Comparison of ENCODE assay signal across 15 cellular contexts in the genomic region with DNA sequence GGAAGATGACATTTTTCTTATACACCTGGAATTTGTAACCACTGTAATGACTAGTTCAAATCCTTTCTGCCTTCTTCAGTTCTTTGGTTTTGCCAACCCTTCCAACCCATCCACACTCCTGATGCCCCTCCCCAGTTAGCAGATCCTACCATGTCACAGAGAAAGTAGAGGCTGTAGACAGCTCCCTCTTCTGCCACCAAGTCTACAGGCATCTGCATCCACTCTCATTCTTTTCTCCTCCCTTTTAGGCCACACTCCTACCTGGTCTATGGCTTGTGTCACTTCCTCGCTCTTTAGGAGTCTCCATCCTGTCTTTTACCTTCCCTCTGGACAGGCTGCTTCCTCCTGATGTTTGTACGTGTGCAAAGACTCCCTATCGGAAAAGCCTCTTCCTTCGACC. TPM values are rescaled to one million over a fixed set of nuclear protein-coding genes. Genes with fewer than 3 reads are reported as not detected.
DNase-seq lines count a peak whose midpoint lies in the region; ATAC-seq and TF ChIP-seq lines count a peak whose summit lies in the region.
"Had no signal": no experiment of that assay in that cellular context is flagged by ENCODE, and none has a peak within 500 bp of the region (broad histone marks: within the 10 kb centered on the region; RNA-seq: fewer than 3 reads in every experiment).

No MANE protein-coding gene starts in this region.

- no peaks in the 10 kb centered on the region for H3K36me3 Mint-ChIP-seq in endodermal cell (ENCODE audit: low read depth)
- H3K36me3 Mint-ChIP-seq in stimulated activated memory B cell treated with anti-CD40 and anti-IgM and Interleukin-4, amounts not matched to agents 10 μg/mL and 1 μg/mL and 100 μg/mL, for 72 hours = no peaks in the 10 kb centered on the region

- 91 to 93% methylated on average over 4 of the region's 4 CpGs for WGBS in endodermal cell (ENCODE audit: insufficient coverage in 1 of 2, insufficient read length in 1 of 2), 2 experiments
- WGBS in suprapubic skin = 97% methylated on average over 4 of the region's 4 CpGs

- peaks cover 64 to 92% (median 85%) of the 10 kb centered on the region in 10 experiments for H3K4me1 ChIP-seq in BLaER1 treated with 17β-estradiol and CSF1 and Interleukin-3, amounts not matched to agents 10 nM and 100 nM
- H3K4me1 ChIP-seq in Loucy (ENCODE audit: insufficient read depth, low read length, poor library complexity, severe bottlenecking) = no peaks in the 10 kb centered on the region
- peaks cover 6% of the 10 kb centered on the region for H3K4me1 ChIP-seq in endodermal cell (ENCODE audit: control insufficient read depth, insufficient read depth, low read length)
- no peaks in the 10 kb centered on the region for H3K4me1 ChIP-seq in suprapubic skin

- DNase-seq in endodermal cell (no peak), LoVo (ENCODE audit: low spot score) (no peak), suprapubic skin (ENCODE audit: low spot score in 2 of 2) (no peak)
- DNase-seq: Caco-2; CD4-positive, alpha-beta T cell; HCEC 1CT; HFFc6; KG1 had no signal

- H3K4me3 Mint-ChIP-seq in endodermal cell = no peak overlapping the region
- no peak overlapping the region for H3K4me3 Mint-ChIP-seq in stimulated activated memory B cell treated with anti-CD40 and anti-IgM and Interleukin-4, amounts not matched to agents 10 μg/mL and 1 μg/mL and 100 μg/mL, for 72 hours
- H3K4me3 Mint-ChIP-seq: B cell; CD4-positive, alpha-beta T cell; HFFc6; IgD-negative memory B cell had no signal

- no peaks in the 10 kb centered on the region for H3K79me2 ChIP-seq in Loucy (ENCODE audit: insufficient read depth, low read length)

- H3F3A ChIP-seq in Loucy (ENCODE audit: low read depth) = no peaks in the 10 kb centered on the region

- no peaks in the 10 kb centered on the region for H3K36me3 ChIP-seq in BLaER1 treated with 17β-estradiol and CSF1 and Interleukin-3, amounts not matched to agents 10 nM and 100 nM
- H3K36me3 ChIP-seq in Loucy (ENCODE audit: insufficient read depth, low read length) = no peaks in the 10 kb centered on the region
- H3K36me3 ChIP-seq in endodermal cell (ENCODE audit: control insufficient read depth, insufficient read depth, low read length) = no peaks in the 10 kb centered on the region
- no peaks in the 10 kb centered on the region for H3K36me3 ChIP-seq in suprapubic skin

- no peak for ATAC-seq in stimulated activated memory B cell treated with anti-CD40 and anti-IgM and Interleukin-4, amounts not matched to agents 10 μg/mL and 1 μg/mL and 100 μg/mL, for 72 hours
- no peak for ATAC-seq in GM21526 (IDR thresholded peaks at IDR 0.05; ENCODE audit: low FRiP score, unreplicated experiment)

- H3K27ac ChIP-seq in BLaER1 treated with 17β-estradiol and CSF1 and Interleukin-3, amounts not matched to agents 10 nM and 100 nM = peak overlapping the region in 1 of 11 experiments; percentile 36; a peak in 1 of 22 replicates
- H3K27ac ChIP-seq in endodermal cell (ENCODE audit: low read depth, low read length) = no peak overlapping the region
- H3K27ac ChIP-seq in suprapubic skin = no peak overlapping the region
- H3K27ac ChIP-seq: C4-2B had no signal

- peak overlapping the region in 7 of 11 experiments; percentile 1 to 89 (median 76); a peak in 11 of 22 replicates for H3K4me2 ChIP-seq in BLaER1 treated with 17β-estradiol and CSF1 and Interleukin-3, amounts not matched to agents 10 nM and 100 nM
- H3K4me2 ChIP-seq in Loucy (ENCODE audit: low read depth, low read length, poor library complexity, severe bottlenecking) = no peak overlapping the region

- no peaks in the 10 kb centered on the region for H3K27me3 ChIP-seq in BLaER1 treated with 17β-estradiol and CSF1 and Interleukin-3, amounts not matched to agents 10 nM and 100 nM
- H3K27me3 ChIP-seq in Loucy (ENCODE audit: insufficient read depth, low read length, poor library complexity, severe bottlenecking) (no peaks in the 10 kb centered on the region), endodermal cell (ENCODE audit: control insufficient read depth, insufficient read depth, low read length, poor library complexity, severe bottlenecking) (no peaks in the 10 kb centered on the region), suprapubic skin (no peaks in the 10 kb centered on the region)

- H3K9ac ChIP-seq in BLaER1 treated with 17β-estradiol and CSF1 and Interleukin-3, amounts not matched to agents 10 nM and 100 nM = no peak overlapping the region
- H3K9ac ChIP-seq in Loucy (ENCODE audit: low read depth, low read length, poor library complexity, severe bottlenecking) (no peak overlapping the region), endodermal cell (ENCODE audit: extremely low read depth, low read length, poor library complexity, severe bottlenecking) (no peak overlapping the region)

- no peaks in the 10 kb centered on the region for H3K9me2 ChIP-seq in Loucy (replicated peaks; ENCODE audit: low read depth, low read length)

- H3K9me3 ChIP-seq in BLaER1 treated with 17β-estradiol and CSF1 and Interleukin-3, amounts not matched to agents 10 nM and 100 nM (replicated peaks in 1 of 11) = no peaks in the 10 kb centered on the region
- H3K9me3 ChIP-seq in Loucy (ENCODE audit: insufficient read depth, low read depth, low read length) (no peaks in the 10 kb centered on the region), endodermal cell (ENCODE audit: control insufficient read depth, low read length) (no peaks in the 10 kb centered on the region), suprapubic skin (no peaks in the 10 kb centered on the region)
- H3K9me3 ChIP-seq: Caco-2 had no signal

- H3K4me3 ChIP-seq in BLaER1 treated with 17β-estradiol and CSF1 and Interleukin-3, amounts not matched to agents 10 nM and 100 nM = no peak overlapping the region
- H3K4me3 ChIP-seq in Loucy (ENCODE audit: low read length, poor library complexity, severe bottlenecking) = no peak overlapping the region
- H3K4me3 ChIP-seq in endodermal cell (ENCODE audit: low read length) = no peak overlapping the region
- no peak overlapping the region for H3K4me3 ChIP-seq in suprapubic skin

- peaks cover 2% of the 10 kb centered on the region for H3K27me3 Mint-ChIP-seq in endodermal cell (ENCODE audit: insufficient read depth)
- no peaks in the 10 kb centered on the region for H3K27me3 Mint-ChIP-seq in stimulated activated memory B cell treated with anti-CD40 and anti-IgM and Interleukin-4, amounts not matched to agents 10 μg/mL and 1 μg/mL and 100 μg/mL, for 72 hours
- H3K27me3 Mint-ChIP-seq: CD4-positive, alpha-beta T cell had no signal

- TF ChIP-seq EP300 in suprapubic skin (IDR thresholded peaks at IDR 0.05) = no peak

- TF ChIP-seq CTCF in Loucy (conservative IDR thresholded peaks at IDR 0.05; ENCODE audit: low read length) = peak; percentile 29; the same call in 1 of the 2 replicates
- peak; percentile 16 for TF ChIP-seq CTCF in endodermal cell (conservative IDR thresholded peaks at IDR 0.05)
- no peak for TF ChIP-seq CTCF in suprapubic skin (IDR thresholded peaks at IDR 0.05)

- H3K27ac Mint-ChIP-seq in endodermal cell = no peak overlapping the region
- H3K27ac Mint-ChIP-seq in stimulated activated memory B cell treated with anti-CD40 and anti-IgM and Interleukin-4, amounts not matched to agents 10 μg/mL and 1 μg/mL and 100 μg/mL, for 72 hours = peak overlapping the region; percentile 26
- H3K27ac Mint-ChIP-seq: B cell; CD4-positive, alpha-beta T cell; HFFc6 had no signal

- H3K9me3 Mint-ChIP-seq in endodermal cell = no peaks in the 10 kb centered on the region
- no peaks in the 10 kb centered on the region for H3K9me3 Mint-ChIP-seq in stimulated activated memory B cell treated with anti-CD40 and anti-IgM and Interleukin-4, amounts not matched to agents 10 μg/mL and 1 μg/mL and 100 μg/mL, for 72 hours
- H3K9me3 Mint-ChIP-seq: CD4-positive, alpha-beta T cell; HFFc6; IgD-negative memory B cell had no signal

- 0 out of 2 replicates have a peak overlapping the region, but pooled peaks have one; percentile 7 for H2AFZ ChIP-seq in Loucy (ENCODE audit: low read length)

- no peaks in the 10 kb centered on the region for H4K20me1 ChIP-seq in BLaER1 treated with 17β-estradiol and CSF1 and Interleukin-3, amounts not matched to agents 10 nM and 100 nM
- no peaks in the 10 kb centered on the region for H4K20me1 ChIP-seq in Loucy (ENCODE audit: insufficient read depth, low read length, poor library complexity, severe bottlenecking)

- TF ChIP-seq POLR2A in suprapubic skin (IDR thresholded peaks at IDR 0.05) = no peak

- peaks cover 27% of the 10 kb centered on the region for H3K4me1 Mint-ChIP-seq in endodermal cell
- peaks cover 22% of the 10 kb centered on the region for H3K4me1 Mint-ChIP-seq in stimulated activated memory B cell treated with anti-CD40 and anti-IgM and Interleukin-4, amounts not matched to agents 10 μg/mL and 1 μg/mL and 100 μg/mL, for 72 hours

RNA-seq across cellular contexts. Expression of gene STK38, which starts 13.5 kb away (rescaled TPM):
- total RNA-seq in endodermal cell (10 to 100 TPM; 35.2 to 38.3 TPM), suprapubic skin (10 to 100 TPM; 23.0 to 33.8 (median 27.0) TPM)
- polyA plus RNA-seq in endodermal cell (2013, experiment 1 of 2) = 29.6 TPM
- 28.6 TPM for polyA plus RNA-seq in endodermal cell (2013, experiment 2 of 2)

RNA-seq across cellular contexts. Expression of gene SRSF3, which starts 33.3 kb away (rescaled TPM):
- total RNA-seq in endodermal cell (100 to 1,000 TPM; 493 to 536 TPM), suprapubic skin (100 to 1,000 TPM; 152 to 180 (median 167) TPM)
- 582 TPM for polyA plus RNA-seq in endodermal cell (2013, experiment 1 of 2)
- polyA plus RNA-seq in endodermal cell (2013, experiment 2 of 2) = 506 TPM

Comparison
In these comparisons a context has a peak if more than half of its experiments do, and no peak if none do; other contexts are left out.
1. CTCF ChIP-seq: peak in Loucy (single experiment) and endodermal cell (single experiment); none in suprapubic skin (0 of 2).